In genomic region chr10:104231784-104232612, GRCh38 we compare ENCODE assay signal across 1 cellular context.
TF ChIP-seq lines count a peak whose summit lies in the region.

TSS of gene CFAP43 (minus strand) at chr10:104232364. CDS start at chr10:104232246, 118 bp downstream.

TF ChIP-seq in HepG2, 621 proteins besides CTCF, POLR2A, EP300 and RAD21 (continued from another document and continues in another):
- TF ChIP-seq, protein P1, sequence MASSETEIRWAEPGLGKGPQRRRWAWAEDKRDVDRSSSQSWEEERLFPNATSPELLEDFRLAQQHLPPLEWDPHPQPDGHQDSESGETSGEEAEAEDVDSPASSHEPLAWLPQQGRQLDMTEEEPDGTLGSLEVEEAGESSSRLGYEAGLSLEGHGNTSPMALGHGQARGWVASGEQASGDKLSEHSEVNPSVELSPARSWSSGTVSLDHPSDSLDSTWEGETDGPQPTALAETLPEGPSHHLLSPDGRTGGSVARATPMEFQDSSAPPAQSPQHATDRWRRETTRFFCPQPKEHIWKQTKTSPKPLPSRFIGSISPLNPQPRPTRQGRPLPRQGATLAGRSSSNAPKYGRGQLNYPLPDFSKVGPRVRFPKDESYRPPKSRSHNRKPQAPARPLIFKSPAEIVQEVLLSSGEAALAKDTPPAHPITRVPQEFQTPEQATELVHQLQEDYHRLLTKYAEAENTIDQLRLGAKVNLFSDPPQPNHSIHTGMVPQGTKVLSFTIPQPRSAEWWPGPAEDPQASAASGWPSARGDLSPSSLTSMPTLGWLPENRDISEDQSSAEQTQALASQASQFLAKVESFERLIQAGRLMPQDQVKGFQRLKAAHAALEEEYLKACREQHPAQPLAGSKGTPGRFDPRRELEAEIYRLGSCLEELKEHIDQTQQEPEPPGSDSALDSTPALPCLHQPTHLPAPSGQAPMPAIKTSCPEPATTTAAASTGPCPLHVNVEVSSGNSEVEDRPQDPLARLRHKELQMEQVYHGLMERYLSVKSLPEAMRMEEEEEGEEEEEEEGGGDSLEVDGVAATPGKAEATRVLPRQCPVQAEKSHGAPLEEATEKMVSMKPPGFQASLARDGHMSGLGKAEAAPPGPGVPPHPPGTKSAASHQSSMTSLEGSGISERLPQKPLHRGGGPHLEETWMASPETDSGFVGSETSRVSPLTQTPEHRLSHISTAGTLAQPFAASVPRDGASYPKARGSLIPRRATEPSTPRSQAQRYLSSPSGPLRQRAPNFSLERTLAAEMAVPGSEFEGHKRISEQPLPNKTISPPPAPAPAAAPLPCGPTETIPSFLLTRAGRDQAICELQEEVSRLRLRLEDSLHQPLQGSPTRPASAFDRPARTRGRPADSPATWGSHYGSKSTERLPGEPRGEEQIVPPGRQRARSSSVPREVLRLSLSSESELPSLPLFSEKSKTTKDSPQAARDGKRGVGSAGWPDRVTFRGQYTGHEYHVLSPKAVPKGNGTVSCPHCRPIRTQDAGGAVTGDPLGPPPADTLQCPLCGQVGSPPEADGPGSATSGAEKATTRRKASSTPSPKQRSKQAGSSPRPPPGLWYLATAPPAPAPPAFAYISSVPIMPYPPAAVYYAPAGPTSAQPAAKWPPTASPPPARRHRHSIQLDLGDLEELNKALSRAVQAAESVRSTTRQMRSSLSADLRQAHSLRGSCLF (CRISPR knock-in tag; IDR thresholded peaks at IDR 0.05; ENCODE audit: borderline replicate concordance) = no peak
- peak; percentile 86 for TF ChIP-seq TBX2 (CRISPR knock-in tag; IDR thresholded peaks at IDR 0.05; ENCODE audit: borderline replicate concordance)
- TF ChIP-seq ZFY (CRISPR knock-in tag; IDR thresholded peaks at IDR 0.05) = peak; percentile 91
- TF ChIP-seq, protein P2, sequence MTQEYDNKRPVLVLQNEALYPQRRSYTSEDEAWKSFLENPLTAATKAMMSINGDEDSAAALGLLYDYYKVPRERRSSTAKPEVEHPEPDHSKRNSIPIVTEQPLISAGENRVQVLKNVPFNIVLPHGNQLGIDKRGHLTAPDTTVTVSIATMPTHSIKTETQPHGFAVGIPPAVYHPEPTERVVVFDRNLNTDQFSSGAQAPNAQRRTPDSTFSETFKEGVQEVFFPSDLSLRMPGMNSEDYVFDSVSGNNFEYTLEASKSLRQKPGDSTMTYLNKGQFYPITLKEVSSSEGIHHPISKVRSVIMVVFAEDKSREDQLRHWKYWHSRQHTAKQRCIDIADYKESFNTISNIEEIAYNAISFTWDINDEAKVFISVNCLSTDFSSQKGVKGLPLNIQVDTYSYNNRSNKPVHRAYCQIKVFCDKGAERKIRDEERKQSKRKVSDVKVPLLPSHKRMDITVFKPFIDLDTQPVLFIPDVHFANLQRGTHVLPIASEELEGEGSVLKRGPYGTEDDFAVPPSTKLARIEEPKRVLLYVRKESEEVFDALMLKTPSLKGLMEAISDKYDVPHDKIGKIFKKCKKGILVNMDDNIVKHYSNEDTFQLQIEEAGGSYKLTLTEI (CRISPR knock-in tag; conservative IDR thresholded peaks at IDR 0.05) = no peak
- TF ChIP-seq REST (IDR thresholded peaks at IDR 0.05; ENCODE audit: borderline replicate concordance in 1 of 2, low read depth in 1 of 2, low read length in 2 of 2) = no peak
- peak; percentile 78 for TF ChIP-seq SALL1 (CRISPR knock-in tag; IDR thresholded peaks at IDR 0.05)
- TF ChIP-seq, protein P3, sequence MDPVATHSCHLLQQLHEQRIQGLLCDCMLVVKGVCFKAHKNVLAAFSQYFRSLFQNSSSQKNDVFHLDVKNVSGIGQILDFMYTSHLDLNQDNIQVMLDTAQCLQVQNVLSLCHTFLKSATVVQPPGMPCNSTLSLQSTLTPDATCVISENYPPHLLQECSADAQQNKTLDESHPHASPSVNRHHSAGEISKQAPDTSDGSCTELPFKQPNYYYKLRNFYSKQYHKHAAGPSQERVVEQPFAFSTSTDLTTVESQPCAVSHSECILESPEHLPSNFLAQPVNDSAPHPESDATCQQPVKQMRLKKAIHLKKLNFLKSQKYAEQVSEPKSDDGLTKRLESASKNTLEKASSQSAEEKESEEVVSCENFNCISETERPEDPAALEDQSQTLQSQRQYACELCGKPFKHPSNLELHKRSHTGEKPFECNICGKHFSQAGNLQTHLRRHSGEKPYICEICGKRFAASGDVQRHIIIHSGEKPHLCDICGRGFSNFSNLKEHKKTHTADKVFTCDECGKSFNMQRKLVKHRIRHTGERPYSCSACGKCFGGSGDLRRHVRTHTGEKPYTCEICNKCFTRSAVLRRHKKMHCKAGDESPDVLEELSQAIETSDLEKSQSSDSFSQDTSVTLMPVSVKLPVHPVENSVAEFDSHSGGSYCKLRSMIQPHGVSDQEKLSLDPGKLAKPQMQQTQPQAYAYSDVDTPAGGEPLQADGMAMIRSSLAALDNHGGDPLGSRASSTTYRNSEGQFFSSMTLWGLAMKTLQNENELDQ (CRISPR knock-in tag; IDR thresholded peaks at IDR 0.05; ENCODE audit: borderline replicate concordance) = no peak
- peak; percentile 73; the same call in 1 of the 2 replicates for TF ChIP-seq ZFP90 (CRISPR knock-in tag; IDR thresholded peaks at IDR 0.05; ENCODE audit: borderline replicate concordance)
- TF ChIP-seq EZH2 (conservative IDR thresholded peaks at IDR 0.05; ENCODE audit: low read depth, low read length) = no peak
- 0 out of 2 replicates have a peak, but pooled peaks have one; percentile 6 for TF ChIP-seq TBX3 (IDR thresholded peaks at IDR 0.05; ENCODE audit: borderline replicate concordance)
- TF ChIP-seq ATF6 (CRISPR knock-in tag; conservative IDR thresholded peaks at IDR 0.05) = no peak
- no peak; the same call in 1 of the 2 replicates for TF ChIP-seq SALL2 (CRISPR knock-in tag; IDR thresholded peaks at IDR 0.05)
- TF ChIP-seq RCOR2 (CRISPR knock-in tag; IDR thresholded peaks at IDR 0.05) = no peak
- TF ChIP-seq, protein P4, sequence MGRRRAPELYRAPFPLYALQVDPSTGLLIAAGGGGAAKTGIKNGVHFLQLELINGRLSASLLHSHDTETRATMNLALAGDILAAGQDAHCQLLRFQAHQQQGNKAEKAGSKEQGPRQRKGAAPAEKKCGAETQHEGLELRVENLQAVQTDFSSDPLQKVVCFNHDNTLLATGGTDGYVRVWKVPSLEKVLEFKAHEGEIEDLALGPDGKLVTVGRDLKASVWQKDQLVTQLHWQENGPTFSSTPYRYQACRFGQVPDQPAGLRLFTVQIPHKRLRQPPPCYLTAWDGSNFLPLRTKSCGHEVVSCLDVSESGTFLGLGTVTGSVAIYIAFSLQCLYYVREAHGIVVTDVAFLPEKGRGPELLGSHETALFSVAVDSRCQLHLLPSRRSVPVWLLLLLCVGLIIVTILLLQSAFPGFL (CRISPR knock-in tag; IDR thresholded peaks at IDR 0.05) = no peak
- no peak for TF ChIP-seq ZNF282 (IDR thresholded peaks at IDR 0.05; ENCODE audit: partially characterized antibody)
- peak; percentile 53; the same call in 1 of the 2 replicates for TF ChIP-seq ZNF558 (CRISPR knock-in tag; IDR thresholded peaks at IDR 0.05; ENCODE audit: borderline replicate concordance)
- no peak for TF ChIP-seq ZSCAN12 (CRISPR knock-in tag; IDR thresholded peaks at IDR 0.05)
- no peak for TF ChIP-seq ATF3 (CRISPR knock-in tag; IDR thresholded peaks at IDR 0.05)
- TF ChIP-seq ZNF460 (CRISPR knock-in tag; IDR thresholded peaks at IDR 0.05; ENCODE audit: borderline replicate concordance) = no peak
- TF ChIP-seq RFX5 (IDR thresholded peaks at IDR 0.05; ENCODE audit: low read depth, low read length) = no peak
- TF ChIP-seq MAF1 (CRISPR knock-in tag; IDR thresholded peaks at IDR 0.05; ENCODE audit: borderline replicate concordance) = no peak; the same call in 1 of the 2 replicates
- TF ChIP-seq, protein P5, sequence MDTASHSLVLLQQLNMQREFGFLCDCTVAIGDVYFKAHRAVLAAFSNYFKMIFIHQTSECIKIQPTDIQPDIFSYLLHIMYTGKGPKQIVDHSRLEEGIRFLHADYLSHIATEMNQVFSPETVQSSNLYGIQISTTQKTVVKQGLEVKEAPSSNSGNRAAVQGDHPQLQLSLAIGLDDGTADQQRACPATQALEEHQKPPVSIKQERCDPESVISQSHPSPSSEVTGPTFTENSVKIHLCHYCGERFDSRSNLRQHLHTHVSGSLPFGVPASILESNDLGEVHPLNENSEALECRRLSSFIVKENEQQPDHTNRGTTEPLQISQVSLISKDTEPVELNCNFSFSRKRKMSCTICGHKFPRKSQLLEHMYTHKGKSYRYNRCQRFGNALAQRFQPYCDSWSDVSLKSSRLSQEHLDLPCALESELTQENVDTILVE (CRISPR knock-in tag; IDR thresholded peaks at IDR 0.05) = peak; percentile 33; the same call in 1 of the 2 replicates
- TF ChIP-seq ATF1 (CRISPR knock-in tag; IDR thresholded peaks at IDR 0.05) = no peak
- TF ChIP-seq, protein P6, sequence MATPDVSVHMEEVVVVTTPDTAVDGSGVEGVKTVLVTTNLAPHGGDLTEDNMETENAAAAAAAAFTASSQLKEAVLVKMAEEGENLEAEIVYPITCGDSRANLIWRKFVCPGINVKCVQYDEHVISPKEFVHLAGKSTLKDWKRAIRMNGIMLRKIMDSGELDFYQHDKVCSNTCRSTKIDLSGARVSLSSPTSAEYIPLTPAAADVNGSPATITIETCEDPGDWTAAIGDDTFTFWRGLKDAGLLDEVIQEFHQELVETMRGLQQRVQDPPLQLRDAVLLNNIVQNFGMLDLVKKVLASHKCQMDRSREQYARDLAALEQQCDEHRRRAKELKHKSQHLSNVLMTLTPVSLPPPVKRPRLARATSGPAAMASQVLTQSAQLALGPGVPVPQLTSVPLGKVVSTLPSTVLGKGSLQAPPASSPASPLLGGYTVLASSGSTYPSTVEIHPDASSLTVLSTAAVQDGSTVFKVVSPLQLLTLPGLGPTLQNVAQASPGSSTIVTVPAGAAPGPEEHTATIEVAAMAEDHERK (CRISPR knock-in tag; IDR thresholded peaks at IDR 0.05; ENCODE audit: low read depth) = no peak
- TF ChIP-seq, protein P7, sequence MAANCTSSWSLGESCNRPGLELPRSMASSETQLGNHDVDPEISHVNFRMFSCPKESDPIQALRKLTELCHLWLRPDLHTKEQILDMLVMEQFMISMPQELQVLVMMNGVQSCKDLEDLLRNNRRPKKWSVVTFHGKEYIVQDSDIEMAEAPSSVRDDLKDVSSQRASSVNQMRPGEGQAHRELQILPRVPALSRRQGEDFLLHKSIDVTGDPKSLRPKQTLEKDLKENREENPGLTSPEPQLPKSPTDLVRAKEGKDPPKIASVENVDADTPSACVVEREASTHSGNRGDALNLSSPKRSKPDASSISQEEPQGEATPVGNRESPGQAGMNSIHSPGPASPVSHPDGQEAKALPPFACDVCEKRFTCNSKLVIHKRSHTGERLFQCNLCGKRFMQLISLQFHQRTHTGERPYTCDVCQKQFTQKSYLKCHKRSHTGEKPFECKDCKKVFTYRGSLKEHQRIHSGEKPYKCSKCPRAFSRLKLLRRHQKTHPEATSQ (CRISPR knock-in tag; IDR thresholded peaks at IDR 0.05; ENCODE audit: borderline replicate concordance) = 0 out of 2 replicates have a peak, but pooled peaks have one; percentile 19
- no peak for TF ChIP-seq CSRNP2 (CRISPR knock-in tag; conservative IDR thresholded peaks at IDR 0.05; ENCODE audit: low read depth)
